ENCODE assay signal across 18 cellular contexts in the genomic region with DNA sequence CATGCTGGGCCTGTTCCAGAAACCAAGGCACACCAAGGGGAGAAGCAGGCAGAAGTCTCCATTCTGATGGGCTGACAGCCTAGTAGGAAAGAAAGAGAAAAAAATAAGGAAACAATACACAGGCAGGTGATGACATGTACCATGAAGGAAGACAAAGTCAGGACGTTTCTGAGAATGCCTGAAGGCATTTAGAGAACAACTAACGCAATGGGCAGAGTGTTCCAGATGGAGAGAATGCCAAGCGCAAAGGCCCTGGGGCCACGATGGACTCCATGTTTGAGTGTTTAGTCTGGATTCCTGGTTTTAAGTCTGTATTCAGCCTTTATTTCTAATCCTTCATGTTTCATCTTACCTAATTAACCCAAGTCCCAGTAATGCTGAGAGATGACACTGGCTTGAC.
"Had no signal": no experiment of that assay in that cellular context is flagged by ENCODE, and none has a peak within 500 bp of the region (broad histone marks: within the 10 kb centered on the region; RNA-seq: fewer than 3 reads in every experiment).

No MANE protein-coding gene starts in this region.

- DNase-seq: effector memory CD8-positive, alpha-beta T cell; immature natural killer cell; kidney; left cardiac atrium; left ventricle myocardium superior; mesendoderm; naive B cell; small intestine; stimulated activated CD4-positive, alpha-beta T cell treated with anti-CD3 and anti-CD28 coated beads, Interleukin-4, amount 100 ng/mL, for 1 hour; stimulated activated CD8-positive, alpha-beta memory T cell treated with anti-CD3 and anti-CD28 coated beads, Interleukin-4, amount 100 ng/mL, for 48 hours; testis had no signal

- H3K9me3 ChIP-seq: gastroesophageal sphincter, right atrium auricular region, testis, tibial nerve had no signal

- H3K27ac Mint-ChIP-seq: effector memory CD8-positive, alpha-beta T cell; naive B cell; stimulated activated effector memory CD8-positive, alpha-beta T cell treated with anti-CD3 and anti-CD28 coated beads, Interleukin-12 subunit alpha, Interleukin-12 subunit beta, amount 100 ng/mL, for 72 hours; stimulated activated naive CD8-positive, alpha-beta T cell treated with anti-CD3 and anti-CD28 coated beads, Interleukin-15, Interleukin-2, amounts not matched to agents 100 ng/mL and 50 ng/mL, for 24 hours had no signal

- H3K4me3 ChIP-seq: cardiac muscle cell, gastroesophageal sphincter, lung, right atrium auricular region, testis, tibial nerve had no signal

- H3K4me3 Mint-ChIP-seq: effector memory CD8-positive, alpha-beta T cell; immature natural killer cell; stimulated activated effector memory CD8-positive, alpha-beta T cell treated with anti-CD3 and anti-CD28 coated beads, Interleukin-12 subunit alpha, Interleukin-12 subunit beta, amount 100 ng/mL, for 72 hours; stimulated activated naive CD8-positive, alpha-beta T cell treated with anti-CD3 and anti-CD28 coated beads, Interleukin-15, Interleukin-2, amounts not matched to agents 100 ng/mL and 50 ng/mL, for 24 hours had no signal

- ATAC-seq: effector memory CD8-positive, alpha-beta T cell; gastroesophageal sphincter; left cardiac atrium; left ventricle myocardium superior; stimulated activated effector memory CD8-positive, alpha-beta T cell treated with anti-CD3 and anti-CD28 coated beads, Interleukin-12 subunit alpha, Interleukin-12 subunit beta, amount 100 ng/mL, for 72 hours had no signal

- H3K36me3 Mint-ChIP-seq: immature natural killer cell, naive B cell had no signal

- H3K36me3 ChIP-seq: cardiac muscle cell, gastroesophageal sphincter, right atrium auricular region, tibial nerve had no signal

- H3K9me3 Mint-ChIP-seq: effector memory CD8-positive, alpha-beta T cell; naive B cell; stimulated activated effector memory CD8-positive, alpha-beta T cell treated with anti-CD3 and anti-CD28 coated beads, Interleukin-12 subunit alpha, Interleukin-12 subunit beta, amount 100 ng/mL, for 72 hours; stimulated activated naive CD8-positive, alpha-beta T cell treated with anti-CD3 and anti-CD28 coated beads, Interleukin-15, Interleukin-2, amounts not matched to agents 100 ng/mL and 50 ng/mL, for 24 hours had no signal

- H3K27me3 ChIP-seq: cardiac muscle cell, gastroesophageal sphincter, right atrium auricular region, testis, tibial nerve had no signal

- H3K27me3 Mint-ChIP-seq: effector memory CD8-positive, alpha-beta T cell; naive B cell; stimulated activated naive CD8-positive, alpha-beta T cell treated with anti-CD3 and anti-CD28 coated beads, Interleukin-15, Interleukin-2, amounts not matched to agents 100 ng/mL and 50 ng/mL, for 24 hours had no signal

- H3K27ac ChIP-seq: cardiac muscle cell, gastroesophageal sphincter, testis, tibial nerve had no signal
